10 cellular contexts compared by ENCODE assay signal in the genomic region with DNA sequence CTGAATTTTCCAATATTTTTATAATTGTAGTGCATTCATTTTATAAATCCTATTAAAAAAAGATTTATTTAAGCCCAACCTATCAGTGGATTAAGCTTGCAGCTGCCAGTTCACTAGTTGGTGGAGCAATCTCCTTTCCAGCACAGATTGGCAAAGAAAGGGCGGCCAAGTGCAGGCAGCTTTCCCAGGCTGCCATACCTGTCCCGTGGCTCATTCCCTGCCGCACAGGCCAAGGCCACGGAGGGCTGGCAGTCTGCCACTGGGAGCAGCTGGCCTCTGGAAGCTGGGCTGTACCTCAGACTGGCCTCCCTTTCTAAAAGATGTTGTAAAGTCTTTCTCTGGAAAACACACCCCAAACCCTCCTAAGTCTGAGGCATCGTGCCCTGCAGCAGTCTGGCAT.
DNase-seq lines count a peak whose midpoint lies in the region; ATAC-seq and TF ChIP-seq lines count a peak whose summit lies in the region.
"Had no signal": no experiment of that assay in that cellular context is flagged by ENCODE, and none has a peak within 500 bp of the region (broad histone marks: within the 10 kb centered on the region; RNA-seq: fewer than 3 reads in every experiment).

No MANE protein-coding gene starts in this region.

- H4K8ac ChIP-seq in mesenchymal stem cell (ENCODE audit: low read length) = no peak overlapping the region

- no peak overlapping the region for H3K18ac ChIP-seq in mesenchymal stem cell (ENCODE audit: low read depth in 1 of 2, low read length in 2 of 2)

- ATAC-seq in HG03097 (IDR thresholded peaks at IDR 0.05; ENCODE audit: low FRiP score, unreplicated experiment) = no peak
- ATAC-seq in HG03565 (IDR thresholded peaks at IDR 0.05; ENCODE audit: unreplicated experiment) = no peak
- ATAC-seq in stimulated activated effector memory CD8-positive, alpha-beta T cell treated with anti-CD3 and anti-CD28 coated beads, Interleukin-12 subunit alpha, Interleukin-12 subunit beta, amount 100 ng/mL, for 72 hours = no peak

- TF ChIP-seq CTCF in chondrocyte (IDR thresholded peaks at IDR 0.05) = no peak

- no peaks in the 10 kb centered on the region for H3K27me3 ChIP-seq in mesenchymal stem cell (ENCODE audit: control insufficient read depth in 1 of 2, insufficient read depth in 1 of 2, low read length in 2 of 2)

- no peak overlapping the region for H3K4me3 Mint-ChIP-seq in chondrocyte (ENCODE audit: unreplicated experiment)
- no peak overlapping the region for H3K4me3 Mint-ChIP-seq in stimulated activated effector memory CD8-positive, alpha-beta T cell treated with anti-CD3 and anti-CD28 coated beads, Interleukin-12 subunit alpha, Interleukin-12 subunit beta, amount 100 ng/mL, for 72 hours

- H3K36me3 Mint-ChIP-seq in chondrocyte (ENCODE audit: low read depth) = no peaks in the 10 kb centered on the region
- no peaks in the 10 kb centered on the region for H3K36me3 Mint-ChIP-seq in stimulated activated effector memory CD8-positive, alpha-beta T cell treated with anti-CD3 and anti-CD28 coated beads, Interleukin-12 subunit alpha, Interleukin-12 subunit beta, amount 100 ng/mL, for 72 hours

- peaks cover 25% of the 10 kb centered on the region for H3K4me1 Mint-ChIP-seq in chondrocyte (ENCODE audit: low read depth)
- H3K4me1 Mint-ChIP-seq in stimulated activated effector memory CD8-positive, alpha-beta T cell treated with anti-CD3 and anti-CD28 coated beads, Interleukin-12 subunit alpha, Interleukin-12 subunit beta, amount 100 ng/mL, for 72 hours = no peaks in the 10 kb centered on the region

- no peak overlapping the region for H2BK120ac ChIP-seq in mesenchymal stem cell (ENCODE audit: low read depth, low read length)

- no peak overlapping the region for H3K23ac ChIP-seq in mesenchymal stem cell (ENCODE audit: low read length in 2 of 2)

- peaks cover 7% of the 10 kb centered on the region for H3K4me1 ChIP-seq in mesenchymal stem cell (ENCODE audit: control insufficient read depth, insufficient read depth, low read depth, low read length)

- no peaks in the 10 kb centered on the region for H3K36me3 ChIP-seq in mesenchymal stem cell (ENCODE audit: control insufficient read depth in 1 of 2, insufficient read depth in 2 of 2, low read depth in 1 of 2, low read length in 2 of 2)

- H3K4ac ChIP-seq in mesenchymal stem cell (ENCODE audit: low read depth in 1 of 2, low read length in 2 of 2) = no peak overlapping the region

- H2BK5ac ChIP-seq in mesenchymal stem cell (ENCODE audit: low read depth, low read length, poor library complexity, severe bottlenecking) = no peak overlapping the region

- H2AK5ac ChIP-seq in mesenchymal stem cell (ENCODE audit: low read length, severe bottlenecking) = no peak overlapping the region

- no peak overlapping the region for H3K9ac ChIP-seq in mesenchymal stem cell (ENCODE audit: low read length)

- H3K27ac Mint-ChIP-seq in chondrocyte (ENCODE audit: unreplicated experiment) = peak overlapping the region; percentile 78
- no peak overlapping the region for H3K27ac Mint-ChIP-seq in stimulated activated effector memory CD8-positive, alpha-beta T cell treated with anti-CD3 and anti-CD28 coated beads, Interleukin-12 subunit alpha, Interleukin-12 subunit beta, amount 100 ng/mL, for 72 hours

- H3K4me3 ChIP-seq in mesenchymal stem cell (ENCODE audit: insufficient read depth in 1 of 2, low read depth in 1 of 2, low read length in 2 of 2) = no peak overlapping the region

- DNase-seq in AG20443 (ENCODE audit: low spot score) (peak; percentile 70), NCI-H1694 treated with DMSO at 0.1 percent for 48 hours (lab: John Stamatoyannopoulos, UW) (peak; percentile 31), chondrocyte (ENCODE audit: low spot score) (no peak), mesenchymal stem cell (peak; percentile 38)
- no peak for DNase-seq in stimulated activated naive CD4-positive, alpha-beta T cell treated with Interleukin-2 at 50 U/mL for 16 hours (lab: John Stamatoyannopoulos, UW)
- DNase-seq in stimulated activated effector memory CD8-positive, alpha-beta T cell treated with anti-CD3 and anti-CD28 coated beads, Interleukin-12 subunit alpha, Interleukin-12 subunit beta, amount 100 ng/mL, for 72 hours (ENCODE audit: low spot score in 2 of 2) = no peak
- DNase-seq: activated CD8-positive, alpha-beta memory T cell treated with anti-CD3 and anti-CD28 coated beads, Interleukin-2, amount 50 U/mL, for 48 hours; NCI-H187 had no signal

- H3K27me3 Mint-ChIP-seq in chondrocyte (ENCODE audit: low read depth) = no peaks in the 10 kb centered on the region

- no peak overlapping the region for H3K27ac ChIP-seq in mesenchymal stem cell (ENCODE audit: low read length, poor library complexity, severe bottlenecking)

- peak overlapping the region in 1 of 2 experiments; percentile 5 for H3K14ac ChIP-seq in mesenchymal stem cell (ENCODE audit: low read length in 2 of 2)

- H4K91ac ChIP-seq in mesenchymal stem cell (ENCODE audit: low read length) = no peak overlapping the region

- H2AFZ ChIP-seq in mesenchymal stem cell (ENCODE audit: low read depth, low read length) = no peak overlapping the region

- H3K9me3 Mint-ChIP-seq in chondrocyte (ENCODE audit: low read depth) = no peaks in the 10 kb centered on the region
- no peaks in the 10 kb centered on the region for H3K9me3 Mint-ChIP-seq in stimulated activated effector memory CD8-positive, alpha-beta T cell treated with anti-CD3 and anti-CD28 coated beads, Interleukin-12 subunit alpha, Interleukin-12 subunit beta, amount 100 ng/mL, for 72 hours

- H3K9me3 ChIP-seq in mesenchymal stem cell (ENCODE audit: control insufficient read depth, low read length) = no peaks in the 10 kb centered on the region

- no peak overlapping the region for H3K4me2 ChIP-seq in mesenchymal stem cell (ENCODE audit: low read length, poor library complexity, severe bottlenecking)

- WGBS in mesenchymal stem cell = 84% methylated on average over 5 of the region's 5 CpGs

- H3K79me1 ChIP-seq in mesenchymal stem cell (replicated peaks; ENCODE audit: low read length, poor library complexity, severe bottlenecking) = peaks cover 2% of the 10 kb centered on the region

- no peak overlapping the region for H2BK15ac ChIP-seq in mesenchymal stem cell (ENCODE audit: low read depth, poor library complexity, severe bottlenecking)

- H2BK12ac ChIP-seq in mesenchymal stem cell (ENCODE audit: low read length in 2 of 2) = no peak overlapping the region

Comparison
In these comparisons a context has a peak if more than half of its experiments do, and no peak if none do; other contexts are left out.
1. DNase-seq: peak in AG20443 (single experiment), NCI-H1694 treated with DMSO at 0.1 percent for 48 hours (single experiment) and mesenchymal stem cell (single experiment); none in chondrocyte (single experiment), stimulated activated naive CD4-positive, alpha-beta T cell treated with Interleukin-2 at 50 U/mL for 16 hours (single experiment) and stimulated activated effector memory CD8-positive, alpha-beta T cell treated with anti-CD3 and anti-CD28 coated beads, Interleukin-12 subunit alpha, Interleukin-12 subunit beta, amount 100 ng/mL, for 72 hours (0 of 2).